Comparison of ENCODE assay signal across 8 cellular contexts in genomic region chr3:54122046-54122801, GRCh38. TPM values are rescaled to one million over a fixed set of nuclear protein-coding genes. Genes with fewer than 3 reads are reported as not detected.
DNase-seq lines count a peak whose midpoint lies in the region; ATAC-seq, FAIRE-seq and TF ChIP-seq lines count a peak whose summit lies in the region.

TSS of gene CACNA2D3 (plus strand) at chr3:54122552.

- H3K27ac ChIP-seq in H1 (ENCODE audit: low read depth, low read length) = no peak within 1 kb of the TSS

- H3K9me3 ChIP-seq in H1 (ENCODE audit: insufficient read depth in 2 of 2, low read depth in 1 of 2, low read length in 1 of 2) = no peaks in the 10 kb centered on the region; a peak in 1 of 4 replicates
- H3K9me3 ChIP-seq in mucosa of descending colon = no peaks in the 10 kb centered on the region

- no peak within 1 kb of the TSS for H2BK120ac ChIP-seq in H1 (replicated peaks; ENCODE audit: low read depth, low read length)

- H3K18ac ChIP-seq in H1 (ENCODE audit: extremely low read depth, low read length) = no peak within 1 kb of the TSS; the same call in 1 of the 2 replicates

- no peaks in the 10 kb centered on the region for H3K79me2 ChIP-seq in H1 (ENCODE audit: control insufficient read depth in 1 of 2, insufficient read depth in 2 of 2, low read length in 2 of 2)

- no peak within 1 kb of the TSS for H3K56ac ChIP-seq in H1 (replicated peaks; ENCODE audit: insufficient read length, low read depth, low read length)

- no peak within 1 kb of the TSS for H4K5ac ChIP-seq in H1 (ENCODE audit: insufficient read length, low read depth, low read length)

- intact Hi-C loops in mucosa of descending colon (cut with DNase I, micrococcal nuclease) = no loop called here

- peak within 1 kb of the TSS; percentile 49; the same call in 1 of the 2 replicates for H2AFZ ChIP-seq in H1 (ENCODE audit: low read length)

- H2BK12ac ChIP-seq in H1 (ENCODE audit: low read depth, low read length) = no peak within 1 kb of the TSS

- no peak within 1 kb of the TSS for H3K14ac ChIP-seq in H1 (ENCODE audit: insufficient read length)

- POLR2A ChIA-PET in H1 (lab: Charles Lee; ENCODE audit: partially characterized antibody) = interaction anchor here (1.3 kb wide), 2 partner anchors 42 to 184 kb away, joined by 4 to 5 read pairs; no protein-coding TSS in a partner anchor

- ATAC-seq in GM18505 (IDR thresholded peaks at IDR 0.05; ENCODE audit: unreplicated experiment) (peak; percentile 19), mucosa of descending colon (peak; percentile 76)

- H3K4ac ChIP-seq in H1 (replicated peaks; ENCODE audit: insufficient read length, low read depth, low read length) = no peak within 1 kb of the TSS

- TF ChIP-seq POLR2A in GM18505 (IDR thresholded peaks at IDR 0.05; ENCODE audit: borderline replicate concordance, extremely low read depth, insufficient read depth, insufficient read length) (no peak), H1 (IDR thresholded peaks at IDR 0.05; ENCODE audit: control extremely low read depth in 1 of 2, low read depth in 2 of 2, low read length in 2 of 2) (no peak)

- H3K23ac ChIP-seq in H1 (ENCODE audit: insufficient read length) = no peak within 1 kb of the TSS

- H2BK5ac ChIP-seq in H1 (ENCODE audit: low read depth, low read length) = no peak within 1 kb of the TSS

- H4K91ac ChIP-seq in H1 (replicated peaks; ENCODE audit: insufficient read length, low read length) = no peak within 1 kb of the TSS

- no peaks in the 10 kb centered on the region for H3K79me1 ChIP-seq in H1 (ENCODE audit: low read depth, low read length)

- peaks cover 0 to 2% of the 10 kb centered on the region in 2 experiments for H4K20me1 ChIP-seq in H1 (replicated peaks in 1 of 2; ENCODE audit: control insufficient read depth in 1 of 2, insufficient read depth in 2 of 2, low read length in 2 of 2)

- peak within 1 kb of the TSS; percentile 74 for H4K8ac ChIP-seq in H1 (ENCODE audit: extremely low read depth, insufficient read depth, low read length)

- no peak within 1 kb of the TSS for H2BK20ac ChIP-seq in H1 (ENCODE audit: low read length)

- H3K36me3 ChIP-seq in H1 (ENCODE audit: control insufficient read depth in 2 of 4, insufficient read depth in 4 of 4, low read length in 3 of 4) (no peaks in the 10 kb centered on the region; a peak in 1 of 8 replicates), mucosa of descending colon (ENCODE audit: low read depth) (no peaks in the 10 kb centered on the region)

- H3K9ac ChIP-seq in H1 (replicated peaks in 1 of 4; ENCODE audit: extremely low read depth in 1 of 4, low read depth in 3 of 4, low read length in 3 of 4) = peak within 1 kb of the TSS in 1 of 4 experiments; percentile 45; a peak in 1 of 7 replicates

- H3K4me2 ChIP-seq in H1 (ENCODE audit: insufficient read depth in 1 of 2, low read depth in 2 of 2, low read length in 2 of 2) = peak within 1 kb of the TSS; percentile 97

- 1% methylated on average over 17 of the region's 109 CpGs; no CpG with 5 or more reads in 1 of the 2 experiments for WGBS in H1 (ENCODE audit: extremely low coverage in 1 of 2, insufficient coverage in 1 of 2, insufficient read length in 1 of 2, insufficient replicate concordance in 2 of 2, low coverage in 1 of 2, low lambda C conversion rate in 2 of 2, missing lambda C conversion rate in 1 of 2), 2 experiments

- peaks cover 5% of the 10 kb centered on the region; the same call in 1 of the 2 replicates for H3K23me2 ChIP-seq in H1 (ENCODE audit: low read depth, low read length)

- peaks cover 5 to 15% (median 7%) of the 10 kb centered on the region in 4 experiments for H3K4me1 ChIP-seq in H1 (replicated peaks in 1 of 4; ENCODE audit: control insufficient read depth in 3 of 4, insufficient read depth in 4 of 4, low read length in 3 of 4)
- peaks cover 13% of the 10 kb centered on the region for H3K4me1 ChIP-seq in mucosa of descending colon (ENCODE audit: low read depth)

- no peak for TF ChIP-seq RAD21 in H1 (IDR thresholded peaks at IDR 0.05 in 1 of 2, conservative IDR thresholded peaks at IDR 0.05 in 1 of 2; ENCODE audit: low read depth in 2 of 2, low read length in 2 of 2)

- FAIRE-seq in H1 (lab: Jason Lieb, UNC) (no peak), RCC 7860 (lab: Jason Lieb, UNC) (no peak)

- no peak for TF ChIP-seq EP300 in H1 (IDR thresholded peaks at IDR 0.05; ENCODE audit: borderline replicate concordance in 1 of 2, low read depth in 2 of 2, low read length in 2 of 2)

- H3K27me3 ChIP-seq in H1 (replicated peaks in 1 of 4; ENCODE audit: control insufficient read depth in 3 of 4, extremely low read depth in 1 of 4, insufficient read depth in 3 of 4, low read length in 3 of 4) = peaks cover 35 to 53% (median 43%) of the 10 kb centered on the region in 4 experiments

- H2AK5ac ChIP-seq in H1 (ENCODE audit: low read depth, low read length) = no peak within 1 kb of the TSS

- DNase-seq in NCI-H2196 (lab: John Stamatoyannopoulos, UW; ENCODE audit: unreplicated experiment) (peak; percentile 55), H1 (ENCODE audit: low read depth in 1 of 2, low spot score in 2 of 2) (peak in 1 of 2 experiments; percentile 73), mucosa of descending colon (peak in 2 of 3 donors; percentile 49 to 75), putamen (ENCODE audit: low spot score) (no peak), T-helper 9 cell (no peak), RCC 7860 (ENCODE audit: low spot score) (no peak)
- no peak for DNase-seq in activated T-cell treated with anti-CD3 and anti-CD28 coated beads, Interleukin-2, amount 50 U/mL, for 1 hour

- H3K4me3 ChIP-seq in H1 (ENCODE audit: extremely low read depth in 1 of 4, insufficient read depth in 2 of 4, low read depth in 3 of 4, low read length in 4 of 4) (peak within 1 kb of the TSS; percentile 60 to 69 (median 64)), mucosa of descending colon (no peak within 1 kb of the TSS)

- CTCF ChIA-PET in H1 (lab: Charles Lee; ENCODE audit: partially characterized antibody) = interaction anchor here (3.4 kb wide), 1 partner anchor 184 kb away, joined by 16 read pairs; no protein-coding TSS in a partner anchor

- no peak within 1 kb of the TSS for H2BK15ac ChIP-seq in H1 (ENCODE audit: low read length)

- TF ChIP-seq CTCF in H1 (IDR thresholded peaks at IDR 0.05; ENCODE audit: control extremely low read depth in 1 of 3, insufficient read depth in 1 of 3, low read depth in 1 of 3, low read length in 3 of 3) = no peak
- no peak for TF ChIP-seq CTCF in mucosa of descending colon (IDR thresholded peaks at IDR 0.05)

TF ChIP-seq in H1, 55 proteins besides CTCF, POLR2A, EP300 and RAD21:
- TF ChIP-seq GTF2F1 (IDR thresholded peaks at IDR 0.05; ENCODE audit: borderline replicate concordance, low read depth, low read length) (no peak), CEBPB (IDR thresholded peaks at IDR 0.05; ENCODE audit: low read depth, low read length) (no peak), SAP30 (IDR thresholded peaks at IDR 0.05; ENCODE audit: insufficient read depth, insufficient replicate concordance, low read length) (no peak), TCF12 (IDR thresholded peaks at IDR 0.05; ENCODE audit: low read depth, low read length) (no peak)

RNA-seq across cellular contexts. Expression of gene CACNA2D3, which starts in this region (rescaled TPM):
- total RNA-seq in H1 (2021; fragmentation: NEBNext Ultra II Directional; extraction: Animal tissue kit (Norgen Biotek cat#: 25700)) = 1.8 and 2.2 TPM in 2 replicates
- 0.78 and 1.5 TPM in 2 replicates for polyA plus RNA-seq in H1 (2011; rRNA removed)
- 1.4 TPM for polyA plus RNA-seq in H1 (2011; cell fraction: cytosol; rRNA removed)
- polyA plus RNA-seq in H1 (2011; cell fraction: nucleus; rRNA removed) = 5.2 TPM
- 0.99 to 2.0 TPM (median 1.7 TPM) in 4 replicates for polyA plus RNA-seq in H1 (2012, experiment 1 of 2)
- polyA plus RNA-seq in H1 (2012, experiment 2 of 2) = 0.20 TPM
- polyA plus RNA-seq in H1 (2013, experiment 1 of 2) = 1.3 TPM
- 1.0 TPM for polyA plus RNA-seq in H1 (2013, experiment 2 of 2)
- 3.7 and 4.1 TPM in 2 replicates for polyA minus RNA-seq in H1 (2011; rRNA and poly(A)+ RNA removed)
- 0.81 TPM for polyA minus RNA-seq in H1 (2011; cell fraction: cytosol; rRNA and poly(A)+ RNA removed)
- 13.5 TPM for polyA minus RNA-seq in H1 (2011; cell fraction: nucleus; rRNA and poly(A)+ RNA removed)
- total RNA-seq in mucosa of descending colon = 1 to 10 TPM in 1 of 3 donors, under 1 TPM in 2; 0.34 to 3.5 (median 0.55) TPM

Comparison
In these comparisons a context has a peak if more than half of its experiments do, and no peak if none do; other contexts are left out.
1. DNase-seq: peak in NCI-H2196 (single experiment) and mucosa of descending colon (2 of 3); none in putamen (single experiment), T-helper 9 cell (single experiment), RCC 7860 (single experiment) and activated T-cell treated with anti-CD3 and anti-CD28 coated beads, Interleukin-2, amount 50 U/mL, for 1 hour (single experiment).